ENCODE assay signal across 8 cellular contexts in genomic region chr11:67271548-67272284, GRCh38. TPM values are rescaled to one million over a fixed set of nuclear protein-coding genes. Genes with fewer than 3 reads are reported as not detected.
A peak's percentile ranks its signal among the peaks of the same experiment; 100 is the strongest.
DNase-seq lines count a peak whose midpoint lies in the region; ATAC-seq and TF ChIP-seq lines count a peak whose summit lies in the region.

No MANE protein-coding gene starts in this region.

- H3K27me3 ChIP-seq in mesenchymal stem cell (ENCODE audit: control insufficient read depth in 1 of 2, insufficient read depth in 1 of 2, low read length in 2 of 2) (no peaks in the 10 kb centered on the region), upper lobe of right lung (no peaks in the 10 kb centered on the region)

- H3K9me3 ChIP-seq in mesenchymal stem cell (ENCODE audit: control insufficient read depth, low read length) (no peaks in the 10 kb centered on the region), upper lobe of right lung (no peaks in the 10 kb centered on the region)

- H3K4ac ChIP-seq in mesenchymal stem cell (ENCODE audit: low read depth in 1 of 2, low read length in 2 of 2) = no peak overlapping the region

- no peak overlapping the region for H2BK15ac ChIP-seq in mesenchymal stem cell (ENCODE audit: low read depth, poor library complexity, severe bottlenecking)

- H3K18ac ChIP-seq in mesenchymal stem cell (ENCODE audit: low read depth in 1 of 2, low read length in 2 of 2) = peak overlapping the region; percentile 6 to 30

- no peak overlapping the region for H3K4me3 ChIP-seq in mesenchymal stem cell (ENCODE audit: insufficient read depth in 1 of 2, low read depth in 1 of 2, low read length in 2 of 2)
- peak overlapping the region; percentile 93 for H3K4me3 ChIP-seq in upper lobe of right lung

- peaks cover 9 to 61% of the 10 kb centered on the region in 2 experiments for H3K36me3 ChIP-seq in mesenchymal stem cell (ENCODE audit: control insufficient read depth in 1 of 2, insufficient read depth in 2 of 2, low read depth in 1 of 2, low read length in 2 of 2)
- H3K36me3 ChIP-seq in upper lobe of right lung = peaks cover 15% of the 10 kb centered on the region

- peak overlapping the region; percentile 1 for H3K9ac ChIP-seq in mesenchymal stem cell (ENCODE audit: low read length)

- H3K4me2 ChIP-seq in mesenchymal stem cell (ENCODE audit: low read length, poor library complexity, severe bottlenecking) = no peak overlapping the region

- peak in 2 of 3 donors; percentile 62 to 67 for DNase-seq in stimulated activated CD4-positive, alpha-beta T cell treated with anti-CD3 and anti-CD28 coated beads, Interleukin-12 subunit alpha, Interleukin-12 subunit beta, amount 100 ng/mL, for 48 hours (ENCODE audit: low read depth in 2 of 3, low spot score in 1 of 3)
- no peak for DNase-seq in stimulated activated CD4-positive, alpha-beta T cell treated with anti-CD3 and anti-CD28 coated beads, Interleukin-12 subunit alpha, Interleukin-12 subunit beta, amount 100 ng/mL, for 4 hours
- peak; percentile 53 for DNase-seq in activated T-helper 9 cell treated with anti-CD3 and anti-CD28 coated beads, Interleukin-2, amount 50 U/mL, for 16 hours (ENCODE audit: low read depth)
- DNase-seq in mesenchymal stem cell = no peak
- DNase-seq in upper lobe of right lung = peak; percentile 67
- DNase-seq in NCI-H510A treated with DMSO at 0.1 percent for 48 hours (lab: John Stamatoyannopoulos, UW) = no peak
- no peak for DNase-seq in DMS114 treated with DMSO at 0.1 percent for 48 hours (lab: John Stamatoyannopoulos, UW; ENCODE audit: unreplicated experiment)

- H4K8ac ChIP-seq in mesenchymal stem cell (ENCODE audit: low read length) = peak overlapping the region; percentile 56

- no peak overlapping the region for H2BK5ac ChIP-seq in mesenchymal stem cell (ENCODE audit: low read depth, low read length, poor library complexity, severe bottlenecking)

- H3K27ac ChIP-seq in mesenchymal stem cell (ENCODE audit: low read length, poor library complexity, severe bottlenecking) = no peak overlapping the region
- peak overlapping the region; percentile 93 for H3K27ac ChIP-seq in upper lobe of right lung

- H2BK120ac ChIP-seq in mesenchymal stem cell (ENCODE audit: low read depth, low read length) = no peak overlapping the region

- H3K23ac ChIP-seq in mesenchymal stem cell (ENCODE audit: low read length in 2 of 2) = peak overlapping the region in 1 of 2 experiments; percentile 34

- no peak for TF ChIP-seq CTCF in upper lobe of right lung (IDR thresholded peaks at IDR 0.05)

- peaks cover 19% of the 10 kb centered on the region for H3K79me1 ChIP-seq in mesenchymal stem cell (replicated peaks; ENCODE audit: low read length, poor library complexity, severe bottlenecking)

- peak overlapping the region; percentile 79 for H4K91ac ChIP-seq in mesenchymal stem cell (ENCODE audit: low read length)

- H2AK5ac ChIP-seq in mesenchymal stem cell (ENCODE audit: low read length, severe bottlenecking) = no peak overlapping the region

- H3K14ac ChIP-seq in mesenchymal stem cell (ENCODE audit: low read length in 2 of 2) = no peak overlapping the region

- H3K4me1 ChIP-seq in mesenchymal stem cell (ENCODE audit: control insufficient read depth, insufficient read depth, low read depth, low read length) = peaks cover 64% of the 10 kb centered on the region
- peaks cover 93% of the 10 kb centered on the region for H3K4me1 ChIP-seq in upper lobe of right lung

- intact Hi-C loops in upper lobe of right lung (cut with DNase I) = no loop called here

- 85% methylated on average over 19 of the region's 19 CpGs for WGBS in mesenchymal stem cell

- no peak for ATAC-seq in upper lobe of right lung
- ATAC-seq in HG03457 (IDR thresholded peaks at IDR 0.05; ENCODE audit: unreplicated experiment) = no peak

- H2BK12ac ChIP-seq in mesenchymal stem cell (ENCODE audit: low read length in 2 of 2) = peak overlapping the region in 1 of 2 experiments; percentile 4

- H2AFZ ChIP-seq in mesenchymal stem cell (ENCODE audit: low read depth, low read length) = no peak overlapping the region

RNA-seq across cellular contexts. Expression of gene GRK2, which starts 5.4 kb away (rescaled TPM):
- polyA plus RNA-seq in mesenchymal stem cell (2013, experiment 1 of 2) = 26.9 TPM
- 25.8 TPM for polyA plus RNA-seq in mesenchymal stem cell (2013, experiment 2 of 2)
- 98.4 TPM for total RNA-seq in upper lobe of right lung

RNA-seq across cellular contexts. Expression of gene ANKRD13D, which starts 17.4 kb away (rescaled TPM):
- 27.5 TPM for polyA plus RNA-seq in mesenchymal stem cell (2013, experiment 1 of 2)
- 27.7 TPM for polyA plus RNA-seq in mesenchymal stem cell (2013, experiment 2 of 2)
- total RNA-seq in upper lobe of right lung = 59.4 TPM

RNA-seq across cellular contexts. Expression of gene SSH3, which starts 31.6 kb away (rescaled TPM):
- 71.0 TPM for polyA plus RNA-seq in mesenchymal stem cell (2013, experiment 1 of 2)
- 71.6 TPM for polyA plus RNA-seq in mesenchymal stem cell (2013, experiment 2 of 2)
- total RNA-seq in upper lobe of right lung = 36.4 TPM

Comparison
In these comparisons a context has a peak if more than half of its experiments do, and no peak if none do; other contexts are left out.
1. DNase-seq: peak in stimulated activated CD4-positive, alpha-beta T cell treated with anti-CD3 and anti-CD28 coated beads, Interleukin-12 subunit alpha, Interleukin-12 subunit beta, amount 100 ng/mL, for 48 hours (2 of 3), activated T-helper 9 cell treated with anti-CD3 and anti-CD28 coated beads, Interleukin-2, amount 50 U/mL, for 16 hours (single experiment) and upper lobe of right lung (single experiment); none in stimulated activated CD4-positive, alpha-beta T cell treated with anti-CD3 and anti-CD28 coated beads, Interleukin-12 subunit alpha, Interleukin-12 subunit beta, amount 100 ng/mL, for 4 hours (single experiment), mesenchymal stem cell (single experiment), NCI-H510A treated with DMSO at 0.1 percent for 48 hours (single experiment) and DMS114 treated with DMSO at 0.1 percent for 48 hours (single experiment).